Comparison of ENCODE assay signal across 8 cellular contexts in the genomic region with DNA sequence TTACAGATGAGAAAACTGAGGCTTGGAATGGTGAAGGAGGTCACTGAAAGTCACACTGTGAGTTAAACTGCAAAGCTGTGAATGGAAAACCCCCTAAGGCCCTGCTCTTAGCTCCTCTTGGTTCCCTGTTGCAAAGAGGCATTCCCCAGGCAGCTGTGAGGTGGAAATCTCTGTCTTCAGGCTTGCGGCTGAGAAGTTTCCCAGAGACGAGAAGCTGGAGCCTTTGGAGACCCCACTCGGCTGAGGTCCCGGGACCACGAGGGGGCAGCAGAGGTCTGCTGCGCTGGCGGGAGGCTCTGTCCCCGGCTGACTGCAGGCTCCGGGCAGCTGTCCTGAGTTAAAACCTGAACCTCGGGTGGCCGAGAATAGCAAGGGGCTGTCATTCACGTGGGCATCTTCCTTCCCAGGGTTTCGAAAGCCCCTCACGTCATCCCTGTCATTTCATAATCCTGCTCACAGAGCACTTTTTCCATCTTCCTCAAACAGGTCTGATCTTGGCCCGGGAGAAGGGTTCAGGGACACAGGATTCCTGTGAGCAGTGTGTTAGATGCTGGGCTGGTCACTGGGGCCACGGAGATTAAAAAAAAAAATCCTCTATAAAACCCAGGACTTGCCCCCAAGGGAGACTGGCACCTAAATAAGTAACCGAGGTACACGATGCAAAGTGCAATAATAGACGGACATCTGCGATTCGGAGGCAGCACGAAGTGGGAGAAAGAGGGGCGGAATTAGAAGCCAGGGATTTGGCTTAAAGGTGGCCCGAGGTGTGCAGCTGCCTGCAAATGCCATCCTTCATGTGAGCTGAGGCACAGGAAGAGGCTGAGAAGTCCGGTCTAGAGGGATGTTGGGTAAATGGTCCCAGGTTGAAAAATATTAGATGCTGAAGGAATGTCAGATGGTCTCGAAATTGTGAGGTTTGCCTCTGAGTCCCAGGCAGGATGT. TPM values are rescaled to one million over a fixed set of nuclear protein-coding genes. Genes with fewer than 3 reads are reported as not detected.
DNase-seq lines count a peak whose midpoint lies in the region; ATAC-seq, FAIRE-seq and TF ChIP-seq lines count a peak whose summit lies in the region.

No MANE protein-coding gene starts in this region.

- no peaks in the 10 kb centered on the region for H3K36me3 ChIP-seq in H1 (ENCODE audit: control insufficient read depth in 2 of 4, insufficient read depth in 4 of 4, low read length in 3 of 4)

- DNase-seq in NOMO-1 (lab: John Stamatoyannopoulos, UW; ENCODE audit: unreplicated experiment in 2 of 2) (peak; percentile 53 to 68), H1 (ENCODE audit: low read depth in 1 of 2, low spot score in 2 of 2) (peak; percentile 71 to 95), mesenteric fat pad (ENCODE audit: low spot score) (peak; percentile 94)
- peak; percentile 91 for DNase-seq in activated CD8-positive, alpha-beta memory T cell treated with anti-CD3 and anti-CD28 coated beads for 24 hours
- DNase-seq in stimulated activated CD8-positive, alpha-beta memory T cell treated with anti-CD3 and anti-CD28 coated beads, Interleukin-2, amount 100 ng/mL, for 1 hour (ENCODE audit: low read depth in 2 of 2): peak; percentile 33 to 52

- no peak overlapping the region for H3K23ac ChIP-seq in H1 (ENCODE audit: insufficient read length)

- no peak overlapping the region for H2AFZ ChIP-seq in H1 (ENCODE audit: low read length)

- no peaks in the 10 kb centered on the region for H3K79me2 ChIP-seq in H1 (ENCODE audit: control insufficient read depth in 1 of 2, insufficient read depth in 2 of 2, low read length in 2 of 2)

- no peak overlapping the region for H2AK5ac ChIP-seq in H1 (ENCODE audit: low read depth, low read length)

- H3K23me2 ChIP-seq in H1 (ENCODE audit: low read depth, low read length): no peaks in the 10 kb centered on the region

- H4K20me1 ChIP-seq in H1 (replicated peaks in 1 of 2; ENCODE audit: control insufficient read depth in 1 of 2, insufficient read depth in 2 of 2, low read length in 2 of 2): no peaks in the 10 kb centered on the region

- no peak overlapping the region for H4K91ac ChIP-seq in H1 (replicated peaks; ENCODE audit: insufficient read length, low read length)

- peak; percentile 98 for TF ChIP-seq CTCF in 22Rv1 (IDR thresholded peaks at IDR 0.05)
- peak; percentile 99 for TF ChIP-seq CTCF in GM12875 (IDR thresholded peaks at IDR 0.05; ENCODE audit: borderline replicate concordance, insufficient read depth, low read depth, low read length)
- TF ChIP-seq CTCF in H1 (IDR thresholded peaks at IDR 0.05; ENCODE audit: control extremely low read depth in 1 of 3, insufficient read depth in 1 of 3, low read depth in 1 of 3, low read length in 3 of 3): peak; percentile 84 to 98 (median 95)

- peak; percentile 99 to 100 for TF ChIP-seq RAD21 in H1 (IDR thresholded peaks at IDR 0.05 in 1 of 2, conservative IDR thresholded peaks at IDR 0.05 in 1 of 2; ENCODE audit: low read depth in 2 of 2, low read length in 2 of 2)

- no peak overlapping the region for H2BK120ac ChIP-seq in H1 (replicated peaks; ENCODE audit: low read depth, low read length)

- no peak overlapping the region for H3K4me2 ChIP-seq in H1 (ENCODE audit: insufficient read depth in 1 of 2, low read depth in 2 of 2, low read length in 2 of 2)

- CTCF ChIA-PET in H1 (lab: Charles Lee; ENCODE audit: partially characterized antibody): interaction anchor here (0.7 to 2.5 kb wide), 45 partner anchors 9 to 351 kb away, joined by 3 to 97 read pairs (median 5); no protein-coding TSS in a partner anchor

- no peak overlapping the region for H2BK5ac ChIP-seq in H1 (ENCODE audit: low read depth, low read length)

- no peak overlapping the region for H4K5ac ChIP-seq in H1 (ENCODE audit: insufficient read length, low read depth, low read length)

- H3K56ac ChIP-seq in H1 (replicated peaks; ENCODE audit: insufficient read length, low read depth, low read length): no peak overlapping the region

- no peak overlapping the region for H3K18ac ChIP-seq in H1 (ENCODE audit: extremely low read depth, low read length)

- H4K8ac ChIP-seq in H1 (ENCODE audit: extremely low read depth, insufficient read depth, low read length): no peak overlapping the region

- no peaks in the 10 kb centered on the region for H3K9me3 ChIP-seq in H1 (ENCODE audit: insufficient read depth in 2 of 2, low read depth in 1 of 2, low read length in 1 of 2)

- no peaks in the 10 kb centered on the region for H3K79me1 ChIP-seq in H1 (ENCODE audit: low read depth, low read length)

- TF ChIP-seq EP300 in H1 (IDR thresholded peaks at IDR 0.05; ENCODE audit: borderline replicate concordance in 1 of 2, low read depth in 2 of 2, low read length in 2 of 2): no peak

- H3K4ac ChIP-seq in H1 (replicated peaks; ENCODE audit: insufficient read length, low read depth, low read length): no peak overlapping the region

- no peak overlapping the region for H2BK20ac ChIP-seq in H1 (ENCODE audit: low read length)

- no peaks in the 10 kb centered on the region for H3K4me1 ChIP-seq in H1 (replicated peaks in 1 of 4; ENCODE audit: control insufficient read depth in 3 of 4, insufficient read depth in 4 of 4, low read length in 3 of 4)

- H2BK12ac ChIP-seq in H1 (ENCODE audit: low read depth, low read length): no peak overlapping the region

- H3K4me3 ChIP-seq in GM12875 (ENCODE audit: low read depth, low read length) (no peak overlapping the region), H1 (ENCODE audit: extremely low read depth in 1 of 4, insufficient read depth in 2 of 4, low read depth in 3 of 4, low read length in 4 of 4) (no peak overlapping the region)

- H3K27me3 ChIP-seq in H1 (replicated peaks in 1 of 4; ENCODE audit: control insufficient read depth in 3 of 4, extremely low read depth in 1 of 4, insufficient read depth in 3 of 4, low read length in 3 of 4): no peaks in the 10 kb centered on the region

- ATAC-seq in HG03432 (IDR thresholded peaks at IDR 0.05; ENCODE audit: unreplicated experiment): peak; percentile 84

- no peak overlapping the region for H3K9ac ChIP-seq in H1 (replicated peaks in 1 of 4; ENCODE audit: extremely low read depth in 1 of 4, low read depth in 3 of 4, low read length in 3 of 4)

- no peak for TF ChIP-seq POLR2A in H1 (IDR thresholded peaks at IDR 0.05; ENCODE audit: control extremely low read depth in 1 of 2, low read depth in 2 of 2, low read length in 2 of 2)

- no peak overlapping the region for H2BK15ac ChIP-seq in H1 (ENCODE audit: low read length)

- POLR2A ChIA-PET in H1 (lab: Charles Lee; ENCODE audit: partially characterized antibody): interaction anchor here (1.0 kb wide), 1 partner anchor 11 kb away, joined by 3 read pairs; no protein-coding TSS in a partner anchor

- H3K27ac ChIP-seq in 22Rv1 (no peak overlapping the region), H1 (ENCODE audit: low read depth, low read length) (no peak overlapping the region)

- peak; percentile 82 for FAIRE-seq in H1 (lab: Jason Lieb, UNC)

- 51% methylated on average over 26 of the region's 26 CpGs; no CpG with 5 or more reads in 1 of the 2 experiments for WGBS in H1 (ENCODE audit: extremely low coverage in 1 of 2, insufficient coverage in 1 of 2, insufficient read length in 1 of 2, insufficient replicate concordance in 2 of 2, low coverage in 1 of 2, low lambda C conversion rate in 2 of 2, missing lambda C conversion rate in 1 of 2), 2 experiments

- H3K14ac ChIP-seq in H1 (ENCODE audit: insufficient read length): no peak overlapping the region

TF ChIP-seq in H1, 55 proteins besides CTCF, POLR2A, EP300 and RAD21:
- TF ChIP-seq POLR2AphosphoS5 (IDR thresholded peaks at IDR 0.05; ENCODE audit: low read depth, low read length) (no peak), TBP (IDR thresholded peaks at IDR 0.05; ENCODE audit: low read depth, low read length) (no peak; the same call in 1 of the 2 replicates), KDM1A (IDR thresholded peaks at IDR 0.05; ENCODE audit: borderline replicate concordance, low read length) (no peak), CEBPB (IDR thresholded peaks at IDR 0.05; ENCODE audit: low read depth, low read length) (no peak), SAP30 (IDR thresholded peaks at IDR 0.05; ENCODE audit: insufficient read depth, insufficient replicate concordance, low read length) (no peak), SIN3A (conservative IDR thresholded peaks at IDR 0.05 in 1 of 2, IDR thresholded peaks at IDR 0.05 in 1 of 2; ENCODE audit: low read depth in 1 of 2, low read length in 2 of 2) (peak in 1 of 2 experiments; percentile 42; a peak in 1 of 4 replicates), TCF12 (IDR thresholded peaks at IDR 0.05; ENCODE audit: low read depth, low read length) (0 out of 2 replicates have a peak, but pooled peaks have one; percentile 35), KDM5A (IDR thresholded peaks at IDR 0.05; ENCODE audit: low read length) (no peak), YY1 (IDR thresholded peaks at IDR 0.05; ENCODE audit: low read depth, low read length) (0 out of 2 replicates have a peak, but pooled peaks have one; percentile 25), TEAD4 (IDR thresholded peaks at IDR 0.05; ENCODE audit: low read depth, low read length) (no peak)

RNA-seq across cellular contexts. Expression of gene ATOH8, which starts 24.6 kb away (rescaled TPM):
- total RNA-seq in H1 (2021; fragmentation: NEBNext Ultra II Directional; extraction: Animal tissue kit (Norgen Biotek cat#: 25700)): 0.50 and 0.54 TPM in 2 replicates
- 0.53 and 0.74 TPM in 2 replicates for polyA plus RNA-seq in H1 (2011; rRNA removed)
- polyA plus RNA-seq in H1 (2011; cell fraction: cytosol; rRNA removed): 0.74 TPM
- 0.93 TPM for polyA plus RNA-seq in H1 (2011; cell fraction: nucleus; rRNA removed)
- polyA plus RNA-seq in H1 (2012, experiment 1 of 2): 0.66 to 0.90 TPM (median 0.79 TPM) in 4 replicates
- polyA plus RNA-seq in H1 (2012, experiment 2 of 2): 0.98 TPM
- polyA plus RNA-seq in H1 (2013, experiment 1 of 2): 0.30 TPM
- 0.31 TPM for polyA plus RNA-seq in H1 (2013, experiment 2 of 2)
- 0.29 and 0.57 TPM in 2 replicates for polyA minus RNA-seq in H1 (2011; rRNA and poly(A)+ RNA removed)
- 1.2 TPM for polyA minus RNA-seq in H1 (2011; cell fraction: cytosol; rRNA and poly(A)+ RNA removed)
- 0.50 TPM for polyA minus RNA-seq in H1 (2011; cell fraction: nucleus; rRNA and poly(A)+ RNA removed)
- total RNA-seq in mesenteric fat pad: 69.4 TPM

RNA-seq across cellular contexts. Expression of gene GNLY, which starts 35.0 kb away (rescaled TPM):
- not detected in 2 replicates for total RNA-seq in H1 (2021; fragmentation: NEBNext Ultra II Directional; extraction: Animal tissue kit (Norgen Biotek cat#: 25700))
- 0.03 TPM in 1 of 2 replicates, not detected in the other for polyA plus RNA-seq in H1 (2011; rRNA removed)
- 0.19 TPM for polyA plus RNA-seq in H1 (2011; cell fraction: cytosol; rRNA removed)
- 0.23 TPM for polyA plus RNA-seq in H1 (2011; cell fraction: nucleus; rRNA removed)
- 0.31 to 0.36 TPM in 2 of 4 replicates, not detected in the others for polyA plus RNA-seq in H1 (2012, experiment 1 of 2)
- not detected for polyA plus RNA-seq in H1 (2012, experiment 2 of 2)
- polyA plus RNA-seq in H1 (2013, experiment 1 of 2): not detected
- polyA plus RNA-seq in H1 (2013, experiment 2 of 2): not detected
- polyA minus RNA-seq in H1 (2011; rRNA and poly(A)+ RNA removed): not detected in 2 replicates
- polyA minus RNA-seq in H1 (2011; cell fraction: cytosol; rRNA and poly(A)+ RNA removed): not detected
- not detected for polyA minus RNA-seq in H1 (2011; cell fraction: nucleus; rRNA and poly(A)+ RNA removed)
- total RNA-seq in mesenteric fat pad: 3.7 TPM

Comparison
In these comparisons a context has a peak if more than half of its experiments do, and no peak if none do; other contexts are left out.
1. DNase-seq: peak in every context shown above with its lines; median percentile 94 in mesenteric fat pad; 91 in activated CD8-positive, alpha-beta memory T cell treated with anti-CD3 and anti-CD28 coated beads for 24 hours; 83 in H1; 60 in NOMO-1; 42 in stimulated activated CD8-positive, alpha-beta memory T cell treated with anti-CD3 and anti-CD28 coated beads, Interleukin-2, amount 100 ng/mL, for 1 hour.
2. RNA of gene ATOH8, which starts 24.6 kb away (total RNA-seq): 69.4 TPM in mesenteric fat pad (single experiment); 0.50 to 0.54 TPM in H1; every median in the first group is over 10 times any median in the second.
3. Peak in every context shown above with its lines, with median percentiles within 50 percentile points of each other: CTCF ChIP-seq.